ENCODE assay signal across 1 cellular context in the genomic region with DNA sequence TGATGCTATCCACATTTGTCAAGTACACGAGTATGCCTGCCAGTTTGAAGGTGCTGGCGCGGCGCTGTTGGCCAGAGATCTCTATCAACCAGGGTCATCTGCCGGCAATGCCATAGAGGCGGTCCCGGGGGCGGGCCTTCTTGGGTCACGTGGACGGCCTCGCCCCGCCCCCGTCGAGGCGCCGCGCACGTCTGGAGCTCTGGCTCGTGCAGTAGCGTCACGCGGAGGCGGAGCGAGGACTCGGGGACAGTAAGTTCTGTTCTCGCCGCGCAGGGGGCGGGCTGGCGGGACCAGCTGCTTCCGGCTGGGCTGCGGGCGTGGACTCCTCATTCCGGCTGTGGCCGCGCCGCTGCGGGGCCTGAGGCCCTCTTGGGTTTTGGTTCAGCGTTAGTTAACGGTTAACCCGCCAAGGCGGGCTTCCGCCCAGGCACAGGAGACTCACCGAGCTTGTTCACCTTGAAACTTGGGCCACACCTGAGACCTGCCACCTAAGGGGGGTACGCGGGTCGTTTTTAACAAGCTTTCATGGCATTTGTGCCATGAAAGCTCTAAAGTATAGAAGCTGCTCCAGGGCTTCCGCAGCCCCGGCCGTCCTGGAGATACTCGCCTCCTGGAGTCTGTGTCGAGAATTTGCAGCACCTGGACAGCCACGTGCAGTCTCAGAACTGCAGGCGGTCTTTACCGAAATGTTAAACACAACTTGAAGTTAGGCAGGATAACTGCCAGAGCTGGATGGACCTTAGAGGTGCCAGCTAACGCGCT.
TF ChIP-seq lines count a peak whose summit lies in the region.

TSS of gene RFESD (plus strand) at position 209 of the 762 bp plus-strand sequence. CDS start 5,495 bp downstream, outside the sequence.

TF ChIP-seq in K562, 482 proteins besides CTCF, POLR2A, EP300 and RAD21 (continued from another document and continues in another):
- TF ChIP-seq, protein P1, sequence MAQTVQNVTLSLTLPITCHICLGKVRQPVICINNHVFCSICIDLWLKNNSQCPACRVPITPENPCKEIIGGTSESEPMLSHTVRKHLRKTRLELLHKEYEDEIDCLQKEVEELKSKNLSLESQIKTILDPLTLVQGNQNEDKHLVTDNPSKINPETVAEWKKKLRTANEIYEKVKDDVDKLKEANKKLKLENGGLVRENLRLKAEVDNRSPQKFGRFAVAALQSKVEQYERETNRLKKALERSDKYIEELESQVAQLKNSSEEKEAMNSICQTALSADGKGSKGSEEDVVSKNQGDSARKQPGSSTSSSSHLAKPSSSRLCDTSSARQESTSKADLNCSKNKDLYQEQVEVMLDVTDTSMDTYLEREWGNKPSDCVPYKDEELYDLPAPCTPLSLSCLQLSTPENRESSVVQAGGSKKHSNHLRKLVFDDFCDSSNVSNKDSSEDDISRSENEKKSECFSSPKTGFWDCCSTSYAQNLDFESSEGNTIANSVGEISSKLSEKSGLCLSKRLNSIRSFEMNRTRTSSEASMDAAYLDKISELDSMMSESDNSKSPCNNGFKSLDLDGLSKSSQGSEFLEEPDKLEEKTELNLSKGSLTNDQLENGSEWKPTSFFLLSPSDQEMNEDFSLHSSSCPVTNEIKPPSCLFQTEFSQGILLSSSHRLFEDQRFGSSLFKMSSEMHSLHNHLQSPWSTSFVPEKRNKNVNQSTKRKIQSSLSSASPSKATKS (CRISPR knock-in tag; IDR thresholded peaks at IDR 0.05): no peak
- TF ChIP-seq, protein P2, sequence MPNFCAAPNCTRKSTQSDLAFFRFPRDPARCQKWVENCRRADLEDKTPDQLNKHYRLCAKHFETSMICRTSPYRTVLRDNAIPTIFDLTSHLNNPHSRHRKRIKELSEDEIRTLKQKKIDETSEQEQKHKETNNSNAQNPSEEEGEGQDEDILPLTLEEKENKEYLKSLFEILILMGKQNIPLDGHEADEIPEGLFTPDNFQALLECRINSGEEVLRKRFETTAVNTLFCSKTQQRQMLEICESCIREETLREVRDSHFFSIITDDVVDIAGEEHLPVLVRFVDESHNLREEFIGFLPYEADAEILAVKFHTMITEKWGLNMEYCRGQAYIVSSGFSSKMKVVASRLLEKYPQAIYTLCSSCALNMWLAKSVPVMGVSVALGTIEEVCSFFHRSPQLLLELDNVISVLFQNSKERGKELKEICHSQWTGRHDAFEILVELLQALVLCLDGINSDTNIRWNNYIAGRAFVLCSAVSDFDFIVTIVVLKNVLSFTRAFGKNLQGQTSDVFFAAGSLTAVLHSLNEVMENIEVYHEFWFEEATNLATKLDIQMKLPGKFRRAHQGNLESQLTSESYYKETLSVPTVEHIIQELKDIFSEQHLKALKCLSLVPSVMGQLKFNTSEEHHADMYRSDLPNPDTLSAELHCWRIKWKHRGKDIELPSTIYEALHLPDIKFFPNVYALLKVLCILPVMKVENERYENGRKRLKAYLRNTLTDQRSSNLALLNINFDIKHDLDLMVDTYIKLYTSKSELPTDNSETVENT (CRISPR knock-in tag; IDR thresholded peaks at IDR 0.05): peak; percentile 82
- TF ChIP-seq, protein P3, sequence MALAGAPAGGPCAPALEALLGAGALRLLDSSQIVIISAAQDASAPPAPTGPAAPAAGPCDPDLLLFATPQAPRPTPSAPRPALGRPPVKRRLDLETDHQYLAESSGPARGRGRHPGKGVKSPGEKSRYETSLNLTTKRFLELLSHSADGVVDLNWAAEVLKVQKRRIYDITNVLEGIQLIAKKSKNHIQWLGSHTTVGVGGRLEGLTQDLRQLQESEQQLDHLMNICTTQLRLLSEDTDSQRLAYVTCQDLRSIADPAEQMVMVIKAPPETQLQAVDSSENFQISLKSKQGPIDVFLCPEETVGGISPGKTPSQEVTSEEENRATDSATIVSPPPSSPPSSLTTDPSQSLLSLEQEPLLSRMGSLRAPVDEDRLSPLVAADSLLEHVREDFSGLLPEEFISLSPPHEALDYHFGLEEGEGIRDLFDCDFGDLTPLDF (CRISPR knock-in tag; IDR thresholded peaks at IDR 0.05): peak; percentile 30; the same call in 1 of the 2 replicates
- TF ChIP-seq DPF2 (IDR thresholded peaks at IDR 0.05): no peak
- peak; percentile 69 for TF ChIP-seq SMAD4 (CRISPR knock-in tag; conservative IDR thresholded peaks at IDR 0.05)
- TF ChIP-seq, protein P4, sequence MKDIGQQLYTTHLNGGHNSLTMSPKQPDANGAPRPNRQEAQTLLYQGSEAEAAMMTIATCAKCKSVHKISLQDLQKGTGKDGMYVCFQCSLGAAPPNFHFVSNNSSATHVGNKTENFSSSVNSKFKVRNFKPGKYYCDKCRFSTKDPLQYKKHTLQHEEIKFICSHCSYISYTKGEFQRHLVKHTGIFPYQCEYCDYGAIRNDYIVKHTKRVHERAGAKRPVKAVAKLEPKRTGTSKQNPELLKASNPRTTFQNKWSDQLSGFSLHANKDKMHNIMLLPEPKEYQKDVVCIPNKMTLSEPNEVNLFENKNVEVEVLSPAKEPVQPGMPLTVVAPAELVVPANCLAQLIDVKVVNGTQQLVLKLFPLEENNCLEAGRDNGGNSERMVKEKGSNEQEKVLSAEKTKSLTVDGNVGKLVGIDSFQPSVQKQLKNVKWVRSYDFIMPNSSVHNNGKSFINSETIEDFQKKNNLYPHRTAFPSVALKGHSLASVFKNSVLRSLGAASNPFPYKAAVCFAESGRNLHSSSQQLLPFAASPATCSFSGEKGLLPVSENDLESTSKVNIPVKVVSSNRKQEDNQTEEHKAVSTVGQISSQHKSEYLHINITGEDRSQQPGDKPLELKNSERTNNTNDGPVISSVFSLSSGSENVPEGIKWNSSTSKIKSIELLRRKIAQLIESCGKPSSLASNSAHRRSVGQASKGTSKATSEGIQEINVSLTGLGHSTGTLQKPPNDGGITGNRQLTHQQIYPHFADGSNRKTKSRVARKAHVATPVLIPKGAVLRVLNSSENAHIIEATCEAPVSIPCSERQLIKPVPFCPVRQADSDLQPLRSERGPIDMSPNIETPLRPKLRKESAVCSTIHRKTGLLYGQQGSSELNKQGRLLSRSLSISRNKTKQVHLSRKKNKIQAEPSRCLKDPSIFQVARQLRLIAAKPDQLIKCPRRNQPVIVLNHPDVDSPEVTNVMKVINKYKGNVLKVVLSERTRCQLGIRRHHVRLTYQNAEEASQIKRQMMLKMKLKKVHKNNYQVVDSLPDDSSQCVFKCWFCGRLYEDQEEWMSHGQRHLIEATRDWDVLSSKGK (CRISPR knock-in tag; IDR thresholded peaks at IDR 0.05): no peak
- TF ChIP-seq ZHX1 (conservative IDR thresholded peaks at IDR 0.05; ENCODE audit: low read length): no peak
- 0 out of 2 replicates have a peak, but pooled peaks have one; percentile 26 for TF ChIP-seq HMG20B (CRISPR knock-in tag; IDR thresholded peaks at IDR 0.05)
- TF ChIP-seq, protein P5, sequence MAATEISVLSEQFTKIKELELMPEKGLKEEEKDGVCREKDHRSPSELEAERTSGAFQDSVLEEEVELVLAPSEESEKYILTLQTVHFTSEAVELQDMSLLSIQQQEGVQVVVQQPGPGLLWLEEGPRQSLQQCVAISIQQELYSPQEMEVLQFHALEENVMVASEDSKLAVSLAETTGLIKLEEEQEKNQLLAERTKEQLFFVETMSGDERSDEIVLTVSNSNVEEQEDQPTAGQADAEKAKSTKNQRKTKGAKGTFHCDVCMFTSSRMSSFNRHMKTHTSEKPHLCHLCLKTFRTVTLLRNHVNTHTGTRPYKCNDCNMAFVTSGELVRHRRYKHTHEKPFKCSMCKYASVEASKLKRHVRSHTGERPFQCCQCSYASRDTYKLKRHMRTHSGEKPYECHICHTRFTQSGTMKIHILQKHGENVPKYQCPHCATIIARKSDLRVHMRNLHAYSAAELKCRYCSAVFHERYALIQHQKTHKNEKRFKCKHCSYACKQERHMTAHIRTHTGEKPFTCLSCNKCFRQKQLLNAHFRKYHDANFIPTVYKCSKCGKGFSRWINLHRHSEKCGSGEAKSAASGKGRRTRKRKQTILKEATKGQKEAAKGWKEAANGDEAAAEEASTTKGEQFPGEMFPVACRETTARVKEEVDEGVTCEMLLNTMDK (IDR thresholded peaks at IDR 0.05; ENCODE audit: borderline replicate concordance, insufficient read depth, low read depth, low read length, poor library complexity, severe bottlenecking): peak; percentile 54
- no peak for TF ChIP-seq TCFL5 (CRISPR knock-in tag; conservative IDR thresholded peaks at IDR 0.05)
- TF ChIP-seq ZNF232 (CRISPR knock-in tag; IDR thresholded peaks at IDR 0.05): 0 out of 2 replicates have a peak, but pooled peaks have one; percentile 73
- TF ChIP-seq ZNF3 (CRISPR knock-in tag; IDR thresholded peaks at IDR 0.05): no peak
- no peak for TF ChIP-seq PTRF (tag; IDR thresholded peaks at IDR 0.05)
- TF ChIP-seq TARDBP (IDR thresholded peaks at IDR 0.05): peak; percentile 52; the same call in 1 of the 2 replicates
- TF ChIP-seq, protein P6, sequence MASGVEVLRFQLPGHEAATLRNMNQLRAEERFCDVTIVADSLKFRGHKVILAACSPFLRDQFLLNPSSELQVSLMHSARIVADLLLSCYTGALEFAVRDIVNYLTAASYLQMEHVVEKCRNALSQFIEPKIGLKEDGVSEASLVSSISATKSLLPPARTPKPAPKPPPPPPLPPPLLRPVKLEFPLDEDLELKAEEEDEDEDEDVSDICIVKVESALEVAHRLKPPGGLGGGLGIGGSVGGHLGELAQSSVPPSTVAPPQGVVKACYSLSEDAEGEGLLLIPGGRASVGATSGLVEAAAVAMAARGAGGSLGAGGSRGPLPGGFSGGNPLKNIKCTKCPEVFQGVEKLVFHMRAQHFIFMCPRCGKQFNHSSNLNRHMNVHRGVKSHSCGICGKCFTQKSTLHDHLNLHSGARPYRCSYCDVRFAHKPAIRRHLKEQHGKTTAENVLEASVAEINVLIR (CRISPR knock-in tag; IDR thresholded peaks at IDR 0.05): peak; percentile 67
- no peak; the same call in 1 of the 2 replicates for TF ChIP-seq TCF7 (IDR thresholded peaks at IDR 0.05; ENCODE audit: borderline replicate concordance)
- TF ChIP-seq TEAD1 (CRISPR knock-in tag; IDR thresholded peaks at IDR 0.05): peak in 1 of 2 experiments; percentile 91; a peak in 2 of 4 replicates
- TF ChIP-seq MNT (conservative IDR thresholded peaks at IDR 0.05): peak; percentile 89 to 95
- TF ChIP-seq HSF4 (CRISPR knock-in tag; IDR thresholded peaks at IDR 0.05; ENCODE audit: borderline replicate concordance): no peak
- no peak for TF ChIP-seq BDP1 (IDR thresholded peaks at IDR 0.05; ENCODE audit: insufficient read depth, insufficient read length)
- peak; percentile 95 for TF ChIP-seq SP1 (CRISPR knock-in tag; IDR thresholded peaks at IDR 0.05)
- no peak for TF ChIP-seq TSHZ1 (CRISPR knock-in tag; IDR thresholded peaks at IDR 0.05)
- TF ChIP-seq FOXJ3 (CRISPR knock-in tag; IDR thresholded peaks at IDR 0.05): no peak
- TF ChIP-seq SREBF2 (CRISPR knock-in tag; IDR thresholded peaks at IDR 0.05): no peak
- TF ChIP-seq PCBP2 (IDR thresholded peaks at IDR 0.05; ENCODE audit: low read depth, low read length, poor library complexity, severe bottlenecking): no peak
- no peak for TF ChIP-seq NCOA4 (IDR thresholded peaks at IDR 0.05; ENCODE audit: partially characterized antibody)
- 0 out of 2 replicates have a peak, but pooled peaks have one; percentile 25 for TF ChIP-seq ZEB2 (IDR thresholded peaks at IDR 0.05)
- no peak for TF ChIP-seq IRF2 (CRISPR knock-in tag; IDR thresholded peaks at IDR 0.05)
- no peak for TF ChIP-seq ZNF311 (CRISPR knock-in tag; IDR thresholded peaks at IDR 0.05)
- no peak for TF ChIP-seq ZSCAN32 (CRISPR knock-in tag; IDR thresholded peaks at IDR 0.05)
